1 cellular context compared by ENCODE assay signal in genomic region chr12:75457191-75457590, GRCh38.
TF ChIP-seq lines count a peak whose summit lies in the region.

No MANE protein-coding gene starts in this region.

TF ChIP-seq in HEK293T, 16 proteins besides CTCF, POLR2A, EP300 and RAD21 (continued from another document):
- TF ChIP-seq FOXM1 (IDR thresholded peaks at IDR 0.05; ENCODE audit: borderline replicate concordance) (no peak), HDGF (IDR thresholded peaks at IDR 0.05; ENCODE audit: borderline replicate concordance) (no peak), SUZ12 (IDR thresholded peaks at IDR 0.05) (no peak)
